Comparison of ENCODE assay signal across 8 cellular contexts in the genomic region with DNA sequence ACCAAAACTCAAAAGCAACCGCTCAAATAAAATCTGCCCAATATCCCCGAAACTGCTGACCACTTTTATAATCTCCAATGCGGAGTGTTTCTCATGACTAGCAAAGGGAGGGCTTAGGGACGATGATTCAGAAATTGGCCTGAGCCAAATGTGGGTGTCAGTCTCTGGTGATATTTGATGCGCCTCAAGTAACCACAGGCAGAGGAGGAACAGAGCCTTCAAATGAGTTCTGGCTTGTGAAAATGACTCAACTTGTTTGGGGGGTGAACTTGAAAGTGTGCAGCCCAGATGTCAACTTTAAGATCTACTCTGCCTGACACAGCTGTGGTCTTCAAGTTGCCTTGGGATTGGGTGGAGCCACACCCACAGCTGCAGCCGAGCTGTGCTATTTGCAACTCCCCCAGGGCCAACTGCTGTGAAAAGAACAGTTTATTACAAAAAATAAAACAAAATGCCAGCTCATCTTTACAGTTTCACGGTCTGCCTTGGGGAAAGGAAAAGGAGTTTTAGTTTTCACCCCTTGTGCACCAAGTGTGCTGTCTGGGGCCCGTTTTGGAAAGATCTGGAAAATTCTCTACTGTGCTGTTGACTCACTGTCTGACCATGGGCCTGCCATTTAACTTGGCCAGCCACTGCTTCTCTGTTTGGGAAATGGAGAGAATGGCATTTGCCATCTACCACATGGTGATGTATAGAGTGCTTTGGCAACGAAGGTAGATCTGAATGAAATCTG.
DNase-seq lines count a peak whose midpoint lies in the region; ATAC-seq and TF ChIP-seq lines count a peak whose summit lies in the region.

No MANE protein-coding gene starts in this region.

- H3K4me3 ChIP-seq in SJCRH30 (peak overlapping the region; percentile 55), skin epidermis (no peak overlapping the region)

- H3K27ac ChIP-seq in SJCRH30 (peak overlapping the region; percentile 93), foreskin keratinocyte (peak overlapping the region; percentile 98), skin epidermis (peak overlapping the region in 19 of 21 experiments; percentile 21 to 84 (median 69))

- no peak for TF ChIP-seq CTCF in foreskin keratinocyte (conservative IDR thresholded peaks at IDR 0.05)

- DNase-seq in stimulated activated CD4-positive, alpha-beta T cell treated with anti-CD3 and anti-CD28 coated beads, Interleukin-4, amount 100 ng/mL, for 24 hours = peak; percentile 4
- no peak for DNase-seq in stimulated activated CD4-positive, alpha-beta T cell treated with anti-CD3 and anti-CD28 coated beads, Interleukin-4, amount 100 ng/mL, for 4 hours
- peak; percentile 86 to 95 for DNase-seq in SJCRH30
- peak; percentile 99 to 100 for DNase-seq in foreskin keratinocyte
- no peak for DNase-seq in middle frontal gyrus (ENCODE audit: extremely low spot score, low spot score)
- no peak for DNase-seq in effector CD4-positive, alpha-beta T cell

- H3K4me1 ChIP-seq in SJCRH30 (peaks cover 14% of the 10 kb centered on the region), foreskin keratinocyte (peaks cover 15% of the 10 kb centered on the region)

- H3K27me3 ChIP-seq in SJCRH30 (no peaks in the 10 kb centered on the region), foreskin keratinocyte (no peaks in the 10 kb centered on the region)

- H3K9me3 ChIP-seq in SJCRH30 (replicated peaks) = no peaks in the 10 kb centered on the region

- ATAC-seq in HG03039 (IDR thresholded peaks at IDR 0.05; ENCODE audit: unreplicated experiment) (peak; percentile 89), foreskin keratinocyte (peak; percentile 93)

- no peaks in the 10 kb centered on the region for H3K36me3 ChIP-seq in SJCRH30

Comparison
In these comparisons a context has a peak if more than half of its experiments do, and no peak if none do; other contexts are left out.
1. DNase-seq: peak in stimulated activated CD4-positive, alpha-beta T cell treated with anti-CD3 and anti-CD28 coated beads, Interleukin-4, amount 100 ng/mL, for 24 hours (single experiment), SJCRH30 (2 of 2) and foreskin keratinocyte (2 of 2); none in stimulated activated CD4-positive, alpha-beta T cell treated with anti-CD3 and anti-CD28 coated beads, Interleukin-4, amount 100 ng/mL, for 4 hours (0 of 2), middle frontal gyrus (single experiment) and effector CD4-positive, alpha-beta T cell (single experiment).
2. Peak in every context shown above with its lines, with median percentiles within 50 percentile points of each other: H3K27ac ChIP-seq.